26 cellular contexts compared by ENCODE assay signal in genomic region chr6:89939144-89939543, GRCh38. TPM values are rescaled to one million over a fixed set of nuclear protein-coding genes. Genes with fewer than 3 reads are reported as not detected.
A peak's percentile ranks its signal among the peaks of the same experiment; 100 is the strongest.
DNase-seq lines count a peak whose midpoint lies in the region; ATAC-seq and TF ChIP-seq lines count a peak whose summit lies in the region.
"Had no signal": no experiment of that assay in that cellular context is flagged by ENCODE, and none has a peak within 500 bp of the region (broad histone marks: within the 10 kb centered on the region; RNA-seq: fewer than 3 reads in every experiment).

No MANE protein-coding gene starts in this region.

- peaks cover 24% of the 10 kb centered on the region for H3K4me1 ChIP-seq in suprapubic skin
- H3K4me1 ChIP-seq: BLaER1 treated with 17β-estradiol and CSF1 and Interleukin-3, amounts not matched to agents 10 nM and 100 nM; HAP-1 had no signal

- H3K36me3 Mint-ChIP-seq in activated CD4-positive, alpha-beta T cell treated with anti-CD3 and anti-CD28 coated beads for 36 hours (ENCODE audit: low read depth), result peaks cover 88% of the 10 kb centered on the region
- peaks cover 61% of the 10 kb centered on the region for H3K36me3 Mint-ChIP-seq in activated naive CD4-positive, alpha-beta T cell treated with anti-CD3 and anti-CD28 coated beads, Interleukin-2, amount 10 ng/mL, durations not matched to agents 7 days and 5 days
- peaks cover 25% of the 10 kb centered on the region for H3K36me3 Mint-ChIP-seq in memory B cell
- H3K36me3 Mint-ChIP-seq in T-helper 2 cell treated with Interferon-gamma antibody and Interleukin-4, amounts not matched to agents 5 μg/mL and 100 μg/mL, for 36 hours (ENCODE audit: low read depth), result peaks cover 29% of the 10 kb centered on the region

- H3K9me3 Mint-ChIP-seq in activated CD4-positive, alpha-beta T cell treated with anti-CD3 and anti-CD28 coated beads for 36 hours (ENCODE audit: low read depth), result no peaks in the 10 kb centered on the region
- H3K9me3 Mint-ChIP-seq in activated naive CD4-positive, alpha-beta T cell treated with anti-CD3 and anti-CD28 coated beads, Interleukin-2, amount 10 ng/mL, durations not matched to agents 7 days and 5 days, result no peaks in the 10 kb centered on the region
- H3K9me3 Mint-ChIP-seq in memory B cell, result no peaks in the 10 kb centered on the region
- H3K9me3 Mint-ChIP-seq in T-helper 2 cell treated with Interferon-gamma antibody and Interleukin-4, amounts not matched to agents 5 μg/mL and 100 μg/mL, for 36 hours, result no peaks in the 10 kb centered on the region
- H3K9me3 Mint-ChIP-seq: CD8-positive, alpha-beta memory T cell; GM23338 had no signal

- no peaks in the 10 kb centered on the region for H3K27me3 Mint-ChIP-seq in activated CD4-positive, alpha-beta T cell treated with anti-CD3 and anti-CD28 coated beads for 36 hours
- H3K27me3 Mint-ChIP-seq in activated naive CD4-positive, alpha-beta T cell treated with anti-CD3 and anti-CD28 coated beads, Interleukin-2, amount 10 ng/mL, durations not matched to agents 7 days and 5 days, result no peaks in the 10 kb centered on the region
- no peaks in the 10 kb centered on the region for H3K27me3 Mint-ChIP-seq in memory B cell
- no peaks in the 10 kb centered on the region for H3K27me3 Mint-ChIP-seq in T-helper 2 cell treated with Interferon-gamma antibody and Interleukin-4, amounts not matched to agents 5 μg/mL and 100 μg/mL, for 36 hours (ENCODE audit: low read depth)
- H3K27me3 Mint-ChIP-seq: CD8-positive, alpha-beta memory T cell had no signal

- intact Hi-C loops in activated CD4-positive, alpha-beta T cell treated with anti-CD3 and anti-CD28 coated beads for 36 hours (cut with DNase I, micrococcal nuclease), result no loop called here

- peaks cover 6% of the 10 kb centered on the region for H3K36me3 ChIP-seq in suprapubic skin
- H3K36me3 ChIP-seq: HAP-1 had no signal

- H3K4me3 ChIP-seq in suprapubic skin, result no peak overlapping the region
- H3K4me3 ChIP-seq: BLaER1 treated with 17β-estradiol and CSF1 and Interleukin-3, amounts not matched to agents 10 nM and 100 nM; GM23338; HAP-1 had no signal

- H3K4me1 Mint-ChIP-seq in activated CD4-positive, alpha-beta T cell treated with anti-CD3 and anti-CD28 coated beads for 36 hours, result peaks cover 47% of the 10 kb centered on the region
- peaks cover 36% of the 10 kb centered on the region for H3K4me1 Mint-ChIP-seq in activated naive CD4-positive, alpha-beta T cell treated with anti-CD3 and anti-CD28 coated beads, Interleukin-2, amount 10 ng/mL, durations not matched to agents 7 days and 5 days
- peaks cover 3% of the 10 kb centered on the region for H3K4me1 Mint-ChIP-seq in memory B cell
- H3K4me1 Mint-ChIP-seq in T-helper 2 cell treated with Interferon-gamma antibody and Interleukin-4, amounts not matched to agents 5 μg/mL and 100 μg/mL, for 36 hours (ENCODE audit: low read depth), result peaks cover 12% of the 10 kb centered on the region

- 85% methylated on average over 2 of the region's 2 CpGs for WGBS in suprapubic skin

- no peak for TF ChIP-seq POLR2A in suprapubic skin (IDR thresholded peaks at IDR 0.05)

- H3K9me3 ChIP-seq in suprapubic skin, result no peaks in the 10 kb centered on the region
- H3K9me3 ChIP-seq: BLaER1 treated with 17β-estradiol and CSF1 and Interleukin-3, amounts not matched to agents 10 nM and 100 nM; HAP-1 had no signal

- DNase-seq in activated CD4-positive, alpha-beta T cell treated with anti-CD3 and anti-CD28 coated beads for 36 hours, result no peak
- no peak for DNase-seq in activated CD4-positive, alpha-beta T cell treated with anti-CD3 and anti-CD28 coated beads, Interleukin-2, amount 50 U/mL, for 1 hour
- no peak for DNase-seq in activated naive CD4-positive, alpha-beta T cell treated with anti-CD3 and anti-CD28 coated beads, Interleukin-2, amount 10 ng/mL, durations not matched to agents 7 days and 5 days
- DNase-seq in activated naive CD4-positive, alpha-beta T cell treated with Interleukin-2 at 50 U/mL for 16 hours, result no peak
- DNase-seq in memory B cell (ENCODE audit: low spot score in 2 of 2) (no peak), suprapubic skin (ENCODE audit: low spot score in 2 of 2) (no peak)
- DNase-seq in T-helper 2 cell treated with Interferon-gamma antibody and Interleukin-4, amounts not matched to agents 5 μg/mL and 100 μg/mL, for 36 hours (ENCODE audit: low spot score), result no peak
- DNase-seq: ACHN; Calu3; CD8-positive, alpha-beta memory T cell; DMS153; KG1; NCI-H1092; NCI-H1436; NCI-H187 treated with DMSO at 0.1 percent for 48 hours; NCI-H2107; NCI-H446 treated with DMSO at 0.1 percent for 48 hours; NCI-H526 treated with DMSO at 0.1 percent for 48 hours; OCI-M1 had no signal

- H3K27ac Mint-ChIP-seq in activated CD4-positive, alpha-beta T cell treated with anti-CD3 and anti-CD28 coated beads for 36 hours, result peak overlapping the region; percentile 75
- H3K27ac Mint-ChIP-seq in activated naive CD4-positive, alpha-beta T cell treated with anti-CD3 and anti-CD28 coated beads, Interleukin-2, amount 10 ng/mL, durations not matched to agents 7 days and 5 days, result peak overlapping the region; percentile 49
- H3K27ac Mint-ChIP-seq in memory B cell, result peak overlapping the region; percentile 45
- H3K27ac Mint-ChIP-seq in T-helper 2 cell treated with Interferon-gamma antibody and Interleukin-4, amounts not matched to agents 5 μg/mL and 100 μg/mL, for 36 hours, result no peak overlapping the region
- H3K27ac Mint-ChIP-seq: GM23338 had no signal

- no peak for TF ChIP-seq EP300 in suprapubic skin (IDR thresholded peaks at IDR 0.05)

- POLR2A ChIA-PET in activated CD4-positive, alpha-beta T cell treated with anti-CD3 and anti-CD28 coated beads for 36 hours (lab: Charles Lee), result no interaction called here

- CTCF ChIA-PET in activated CD4-positive, alpha-beta T cell treated with anti-CD3 and anti-CD28 coated beads for 36 hours (lab: Charles Lee), result interaction anchor here (0.8 to 2.6 kb wide), 4 partner anchors 8 to 243 kb away, joined by 3 to 11 read pairs (median 8); no protein-coding TSS in a partner anchor
- CTCF ChIA-PET in activated naive CD4-positive, alpha-beta T cell treated with anti-CD3 and anti-CD28 coated beads, Interleukin-2, amount 10 ng/mL, durations not matched to agents 7 days and 5 days (lab: Charles Lee), result interaction anchor here (0.7 to 2.2 kb wide), 3 partner anchors 172 to 415 kb away, joined by 3 to 27 read pairs (median 19); no protein-coding TSS in a partner anchor

- no peak for TF ChIP-seq CTCF in suprapubic skin (IDR thresholded peaks at IDR 0.05)

- ATAC-seq in activated CD4-positive, alpha-beta T cell treated with anti-CD3 and anti-CD28 coated beads for 36 hours, result no peak
- no peak for ATAC-seq in memory B cell (ENCODE audit: low read depth)
- ATAC-seq in GM19351 (IDR thresholded peaks at IDR 0.05; ENCODE audit: unreplicated experiment), result no peak
- ATAC-seq: GM23338, Right ventricle myocardium inferior had no signal

- H3K27me3 ChIP-seq in suprapubic skin, result no peaks in the 10 kb centered on the region
- H3K27me3 ChIP-seq: BLaER1 treated with 17β-estradiol and CSF1 and Interleukin-3, amounts not matched to agents 10 nM and 100 nM had no signal

- H3K4me3 Mint-ChIP-seq in activated CD4-positive, alpha-beta T cell treated with anti-CD3 and anti-CD28 coated beads for 36 hours, result no peak overlapping the region
- no peak overlapping the region for H3K4me3 Mint-ChIP-seq in activated naive CD4-positive, alpha-beta T cell treated with anti-CD3 and anti-CD28 coated beads, Interleukin-2, amount 10 ng/mL, durations not matched to agents 7 days and 5 days
- H3K4me3 Mint-ChIP-seq in memory B cell, result no peak overlapping the region
- H3K4me3 Mint-ChIP-seq in T-helper 2 cell treated with Interferon-gamma antibody and Interleukin-4, amounts not matched to agents 5 μg/mL and 100 μg/mL, for 36 hours, result no peak overlapping the region
- H3K4me3 Mint-ChIP-seq: CD8-positive, alpha-beta memory T cell; GM23338 had no signal

- no peak overlapping the region for H3K27ac ChIP-seq in suprapubic skin
- H3K27ac ChIP-seq: 22Rv1; BLaER1 treated with 17β-estradiol and CSF1 and Interleukin-3, amounts not matched to agents 10 nM and 100 nM had no signal

RNA-seq across cellular contexts. Expression of gene GJA10, which starts 44.9 kb away (rescaled TPM):
- not detected for total RNA-seq in activated CD4-positive, alpha-beta T cell treated with anti-CD3 and anti-CD28 coated beads for 36 hours
- total RNA-seq in suprapubic skin, result not detected
- total RNA-seq: Calu3; CD8-positive, alpha-beta memory T cell; G401; GM23338; Right ventricle myocardium inferior had no signal
